ENCODE assay signal across 1 cellular context in the genomic region with DNA sequence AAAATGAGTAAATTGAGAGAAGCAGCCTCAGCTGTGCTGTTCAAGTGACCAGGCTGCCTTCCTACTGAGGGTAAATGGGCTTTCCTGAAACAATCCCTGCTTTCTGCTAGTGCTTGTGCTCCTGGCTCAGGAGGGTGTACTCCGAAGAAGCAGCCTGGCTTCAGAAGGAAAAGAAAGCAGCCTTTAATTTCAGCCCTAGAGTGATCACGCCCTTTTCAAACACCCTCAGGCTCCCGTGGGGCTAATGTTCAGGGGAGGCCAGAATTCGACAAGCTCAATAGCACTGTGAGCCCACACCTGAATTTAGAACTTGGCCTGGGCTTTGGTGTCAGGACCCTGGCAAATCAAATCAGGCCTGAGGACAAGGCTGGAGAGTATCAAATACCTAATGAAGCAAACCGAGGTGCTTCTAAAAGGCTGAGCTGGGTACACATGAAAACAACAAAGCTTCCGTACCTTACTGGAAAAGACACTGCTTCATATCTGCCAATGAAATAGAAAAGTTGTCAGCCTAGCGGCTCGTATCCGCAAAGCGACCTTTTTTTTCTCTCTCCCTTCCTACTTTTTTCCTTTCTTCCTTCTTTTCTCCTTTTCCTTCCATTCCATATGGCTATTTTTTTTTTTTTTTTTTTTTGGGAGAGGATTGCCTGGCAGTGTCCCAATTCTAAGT.
TF ChIP-seq lines count a peak whose summit lies in the region.

No MANE protein-coding gene starts in this region.

TF ChIP-seq in HepG2, 621 proteins besides CTCF, POLR2A, EP300 and RAD21 (continued from another document):
- TF ChIP-seq, protein P1, sequence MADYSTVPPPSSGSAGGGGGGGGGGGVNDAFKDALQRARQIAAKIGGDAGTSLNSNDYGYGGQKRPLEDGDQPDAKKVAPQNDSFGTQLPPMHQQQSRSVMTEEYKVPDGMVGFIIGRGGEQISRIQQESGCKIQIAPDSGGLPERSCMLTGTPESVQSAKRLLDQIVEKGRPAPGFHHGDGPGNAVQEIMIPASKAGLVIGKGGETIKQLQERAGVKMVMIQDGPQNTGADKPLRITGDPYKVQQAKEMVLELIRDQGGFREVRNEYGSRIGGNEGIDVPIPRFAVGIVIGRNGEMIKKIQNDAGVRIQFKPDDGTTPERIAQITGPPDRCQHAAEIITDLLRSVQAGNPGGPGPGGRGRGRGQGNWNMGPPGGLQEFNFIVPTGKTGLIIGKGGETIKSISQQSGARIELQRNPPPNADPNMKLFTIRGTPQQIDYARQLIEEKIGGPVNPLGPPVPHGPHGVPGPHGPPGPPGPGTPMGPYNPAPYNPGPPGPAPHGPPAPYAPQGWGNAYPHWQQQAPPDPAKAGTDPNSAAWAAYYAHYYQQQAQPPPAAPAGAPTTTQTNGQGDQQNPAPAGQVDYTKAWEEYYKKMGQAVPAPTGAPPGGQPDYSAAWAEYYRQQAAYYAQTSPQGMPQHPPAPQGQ (CRISPR knock-in tag; IDR thresholded peaks at IDR 0.05; ENCODE audit: borderline replicate concordance): no peak
- no peak for TF ChIP-seq SRSF1 (optimal IDR thresholded peaks at IDR 0.05; ENCODE audit: low read depth, low read length)
- TF ChIP-seq PAF1 (CRISPR knock-in tag; IDR thresholded peaks at IDR 0.05): no peak
- no peak for TF ChIP-seq ZNF20 (CRISPR knock-in tag; IDR thresholded peaks at IDR 0.05)
- TF ChIP-seq AHR (CRISPR knock-in tag; IDR thresholded peaks at IDR 0.05): no peak
- TF ChIP-seq ZFP62 (CRISPR knock-in tag; IDR thresholded peaks at IDR 0.05): no peak
- TF ChIP-seq, protein P2, sequence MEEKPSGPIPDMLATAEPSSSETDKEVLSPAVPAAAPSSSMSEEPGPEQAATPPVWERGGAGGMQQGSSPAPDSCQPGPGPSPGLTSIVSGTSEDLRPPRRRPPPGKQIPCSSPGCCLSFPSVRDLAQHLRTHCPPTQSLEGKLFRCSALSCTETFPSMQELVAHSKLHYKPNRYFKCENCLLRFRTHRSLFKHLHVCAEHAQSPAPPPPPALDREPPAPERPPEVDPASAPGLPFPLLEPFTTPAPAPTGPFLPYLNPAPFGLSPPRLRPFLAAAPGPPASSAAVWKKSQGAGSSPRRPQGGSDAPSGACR (CRISPR knock-in tag; IDR thresholded peaks at IDR 0.05): no peak
